In genomic region chr2:197034292-197034691, GRCh38 we compare ENCODE assay signal across 17 cellular contexts.
"Had no signal": no experiment of that assay in that cellular context is flagged by ENCODE, and none has a peak within 500 bp of the region (broad histone marks: within the 10 kb centered on the region; RNA-seq: fewer than 3 reads in every experiment).

No MANE protein-coding gene starts in this region.

- DNase-seq: activated effector memory CD4-positive, alpha-beta T cell treated with Interleukin-2 at 50 U/mL for 16 hours; activated naive CD8-positive, alpha-beta T cell treated with anti-CD3 and anti-CD28 coated beads, Interleukin-2, amount 50 U/mL, for 24 hours; aorta; islet precursor cell; mammary epithelial cell; mucosa of descending colon; nephron progenitor cell; occipital lobe; right lobe of liver; stimulated activated CD4-positive, alpha-beta T cell treated with anti-CD3 and anti-CD28 coated beads, Interleukin-4, amount 100 ng/mL, for 4 hours; stimulated activated CD8-positive, alpha-beta memory T cell treated with anti-CD3 and anti-CD28 coated beads, Interleukin-4, amount 100 ng/mL, for 48 hours; upper lobe of right lung had no signal

- H3K27ac ChIP-seq: right lobe of liver, suprapubic skin, upper lobe of right lung had no signal

- H3K9me3 Mint-ChIP-seq: T-helper 2 cell treated with Interferon-gamma antibody and Interleukin-4, amounts not matched to agents 5 μg/mL and 100 μg/mL, for 36 hours had no signal

- H3K4me1 ChIP-seq: right lobe of liver, suprapubic skin had no signal

- H3K4me1 Mint-ChIP-seq: nephron progenitor cell had no signal

- H3K9me3 ChIP-seq: mucosa of descending colon, right lobe of liver, suprapubic skin, upper lobe of right lung had no signal

- H3K36me3 ChIP-seq: suprapubic skin had no signal

- H3K27ac Mint-ChIP-seq: nephron progenitor cell; progenitor cell of endocrine pancreas; T-helper 2 cell treated with Interferon-gamma antibody and Interleukin-4, amounts not matched to agents 5 μg/mL and 100 μg/mL, for 36 hours had no signal

- H3K27me3 ChIP-seq: right lobe of liver, suprapubic skin, upper lobe of right lung had no signal

- H3K27me3 Mint-ChIP-seq: activated naive CD8-positive, alpha-beta T cell treated with anti-CD3 and anti-CD28 coated beads, Interleukin-2, amount 50 U/mL, for 24 hours; progenitor cell of endocrine pancreas; stimulated activated naive CD8-positive, alpha-beta T cell treated with anti-CD3 and anti-CD28 coated beads, Interleukin-15, Interleukin-2, amounts not matched to agents 100 ng/mL and 50 ng/mL, for 24 hours had no signal

- ATAC-seq: activated naive CD8-positive, alpha-beta T cell treated with anti-CD3 and anti-CD28 coated beads, Interleukin-2, amount 50 U/mL, for 24 hours; mucosa of descending colon; right lobe of liver; upper lobe of right lung had no signal

- H3K4me3 ChIP-seq: mucosa of descending colon, right lobe of liver, smooth muscle cell, suprapubic skin, upper lobe of right lung had no signal

- H3K4me3 Mint-ChIP-seq: activated naive CD8-positive, alpha-beta T cell treated with anti-CD3 and anti-CD28 coated beads, Interleukin-2, amount 50 U/mL, for 24 hours; nephron progenitor cell; stimulated activated naive CD8-positive, alpha-beta T cell treated with anti-CD3 and anti-CD28 coated beads, Interleukin-15, Interleukin-2, amounts not matched to agents 100 ng/mL and 50 ng/mL, for 24 hours; T-helper 2 cell treated with Interferon-gamma antibody and Interleukin-4, amounts not matched to agents 5 μg/mL and 100 μg/mL, for 36 hours had no signal
